8 cellular contexts compared by ENCODE assay signal in genomic region chr7:113710310-113711106, GRCh38.
DNase-seq lines count a peak whose midpoint lies in the region; ATAC-seq and TF ChIP-seq lines count a peak whose summit lies in the region.

No MANE protein-coding gene starts in this region.

- TF ChIP-seq EP300 in neural cell (conservative IDR thresholded peaks at IDR 0.05; ENCODE audit: poor library complexity, severe bottlenecking): no peak

- no peaks in the 10 kb centered on the region for H3K36me3 ChIP-seq in neural cell (ENCODE audit: insufficient read depth, low read length)

- H3K27me3 ChIP-seq in neural cell (ENCODE audit: insufficient read depth, low read depth, low read length): no peaks in the 10 kb centered on the region

- H3K4me3 ChIP-seq in neural cell (ENCODE audit: low read length): no peak overlapping the region

- H3F3A ChIP-seq in neural cell (ENCODE audit: insufficient read depth, low read length, poor library complexity, severe bottlenecking): peaks cover 1% of the 10 kb centered on the region

- intact Hi-C loops in sciatic nerve (cut with DNase I): no loop called here

- no peaks in the 10 kb centered on the region for H3K9me2 ChIP-seq in neural cell (ENCODE audit: insufficient read depth, low read length)

- DNase-seq in EL: peak; percentile 74
- DNase-seq in NCI-H446 (lab: John Stamatoyannopoulos, UW): peak; percentile 56 to 89
- DNase-seq in activated CD4-positive, alpha-beta T cell treated with anti-CD3 and anti-CD28 coated beads for 48 hours: peak; percentile 41
- DNase-seq in fibroblast of peridontal ligament (ENCODE audit: extremely low read depth): peak; percentile 87
- no peak for DNase-seq in sciatic nerve (ENCODE audit: low spot score)

- H3K9ac ChIP-seq in neural cell (ENCODE audit: low read length): no peak overlapping the region

- TF ChIP-seq CTCF in neural cell (IDR thresholded peaks at IDR 0.05; ENCODE audit: poor library complexity, severe bottlenecking): peak; percentile 82

- peak; percentile 97 for ATAC-seq in GM21360 (IDR thresholded peaks at IDR 0.05; ENCODE audit: unreplicated experiment)
- peak; percentile 97 for ATAC-seq in HG03520 (IDR thresholded peaks at IDR 0.05; ENCODE audit: unreplicated experiment)
- ATAC-seq in sciatic nerve: no peak

- H3K27ac ChIP-seq in neural cell (ENCODE audit: low read length): no peak overlapping the region

- H2AFZ ChIP-seq in neural cell (ENCODE audit: low read depth, low read length): no peak overlapping the region

- TF ChIP-seq RAD21 in neural cell (conservative IDR thresholded peaks at IDR 0.05): peak; percentile 82

- no peak overlapping the region for H3K4me2 ChIP-seq in neural cell (ENCODE audit: low read length)

- no peaks in the 10 kb centered on the region for H3K79me2 ChIP-seq in neural cell (replicated peaks; ENCODE audit: insufficient read depth, low read length)

- H3K9me3 ChIP-seq in neural cell (ENCODE audit: low read length): no peaks in the 10 kb centered on the region

- no peaks in the 10 kb centered on the region for H4K20me1 ChIP-seq in neural cell (ENCODE audit: insufficient read depth)

TF ChIP-seq in neural cell, 6 proteins besides CTCF, POLR2A, EP300 and RAD21:
- TF ChIP-seq EZH2 (IDR thresholded peaks at IDR 0.05; ENCODE audit: borderline replicate concordance, insufficient read depth, low read length, poor library complexity, severe bottlenecking) (no peak), SMC3 (conservative IDR thresholded peaks at IDR 0.05; ENCODE audit: poor library complexity) (peak; percentile 74), MXI1 (conservative IDR thresholded peaks at IDR 0.05; ENCODE audit: poor library complexity, severe bottlenecking) (no peak), POLR2AphosphoS5 (IDR thresholded peaks at IDR 0.05) (no peak), REST (IDR thresholded peaks at IDR 0.05; ENCODE audit: borderline replicate concordance) (no peak), TAF1 (IDR thresholded peaks at IDR 0.05; ENCODE audit: low read depth) (no peak)
